Comparison of ENCODE assay signal across 10 cellular contexts in the genomic region with DNA sequence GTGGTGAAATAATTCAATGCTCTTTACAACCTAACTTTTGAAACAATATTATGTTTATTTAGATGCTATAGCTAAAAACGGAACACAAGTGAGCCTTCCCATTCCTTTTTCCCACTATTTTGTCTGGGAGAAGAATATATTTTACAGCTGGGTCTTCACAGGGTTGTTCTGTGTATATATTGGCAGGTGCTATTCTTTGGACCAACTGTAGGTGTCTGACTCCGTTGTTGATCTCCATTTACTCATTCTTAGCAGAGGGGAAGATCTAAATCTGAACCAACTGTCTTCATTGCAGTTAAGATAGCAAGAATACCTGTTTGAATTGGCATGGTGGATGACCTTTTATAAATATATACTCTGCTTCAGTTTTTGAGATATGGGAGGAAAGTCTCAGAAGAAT.
A peak's percentile ranks its signal among the peaks of the same experiment; 100 is the strongest.
DNase-seq lines count a peak whose midpoint lies in the region; ATAC-seq and TF ChIP-seq lines count a peak whose summit lies in the region.
"Had no signal": no experiment of that assay in that cellular context is flagged by ENCODE, and none has a peak within 500 bp of the region (broad histone marks: within the 10 kb centered on the region; RNA-seq: fewer than 3 reads in every experiment).

No MANE protein-coding gene starts in this region.

- TF ChIP-seq CTCF in 22Rv1 (IDR thresholded peaks at IDR 0.05): peak; percentile 30; the same call in 1 of the 2 replicates
- peak in 1 of 56 donors; percentile 19 for TF ChIP-seq CTCF in dorsolateral prefrontal cortex (IDR thresholded peaks at IDR 0.05 in 54 of 56, conservative IDR thresholded peaks at IDR 0.05 in 2 of 56; ENCODE audit: low read depth in 1 of 56, partially characterized antibody in 56 of 56)

- H3K27me3 ChIP-seq in dorsolateral prefrontal cortex: no peaks in the 10 kb centered on the region
- H3K27me3 ChIP-seq: vagina had no signal

- peak; percentile 5 for DNase-seq in SW480 (ENCODE audit: low spot score)
- no peak for DNase-seq in dorsolateral prefrontal cortex
- no peak for DNase-seq in posterior vena cava (ENCODE audit: low spot score)
- no peak for DNase-seq in stimulated activated CD4-positive, alpha-beta T cell treated with anti-CD3 and anti-CD28 coated beads, Interleukin-12 subunit alpha, Interleukin-12 subunit beta, amount 100 ng/mL, for 4 hours
- no peak for DNase-seq in nucleus accumbens (lab: John Stamatoyannopoulos, UW)

- peak; percentile 83 for ATAC-seq in GM18909 (IDR thresholded peaks at IDR 0.05; ENCODE audit: poor library complexity, unreplicated experiment)
- peak; percentile 70 for ATAC-seq in HG03039 (IDR thresholded peaks at IDR 0.05; ENCODE audit: unreplicated experiment)
- ATAC-seq: activated CD4-positive, CD25-positive, alpha-beta regulatory T cell treated with anti-CD3 and anti-CD28 coated beads, Interleukin-2, amount 50 U/mL, for 24 hours had no signal

- no peak overlapping the region for H3K4me3 ChIP-seq in dorsolateral prefrontal cortex
- H3K4me3 ChIP-seq: vagina had no signal

- intact Hi-C loops in dorsolateral prefrontal cortex (cut with DNase I): no loop called here
- intact Hi-C loops in posterior vena cava (cut with DNase I): no loop called here

- H3K27ac ChIP-seq in 22Rv1: no peak overlapping the region
- no peak overlapping the region for H3K27ac ChIP-seq in dorsolateral prefrontal cortex
- H3K27ac ChIP-seq: vagina had no signal
